ENCODE assay signal across 33 cellular contexts in genomic region chr1:182431278-182431677, GRCh38. TPM values are rescaled to one million over a fixed set of nuclear protein-coding genes. Genes with fewer than 3 reads are reported as not detected.
"Had no signal": no experiment of that assay in that cellular context is flagged by ENCODE, and none has a peak within 500 bp of the region (broad histone marks: within the 10 kb centered on the region; RNA-seq: fewer than 3 reads in every experiment).

No MANE protein-coding gene starts in this region.

- H3K4me1 ChIP-seq: colonic mucosa, parathyroid adenoma, psoas muscle, sigmoid colon, thyroid gland, upper lobe of left lung, vagina had no signal

- DNase-seq: activated CD4-positive, CD25-positive, alpha-beta regulatory T cell treated with anti-CD3 and anti-CD28 coated beads, Interleukin-2, amount 50 U/mL, for 72 hours; activated naive CD4-positive, alpha-beta T cell treated with anti-CD3 and anti-CD28 coated beads, Interleukin-2, amount 50 U/mL, for 16 hours; activated T-cell treated with anti-CD3 and anti-CD28 coated beads, Interleukin-2, amount 50 U/mL, for 4 hours; anterior cingulate cortex; cerebellar nuclear complex; colonic mucosa; effector CD8-positive, alpha-beta T cell; foreskin fibroblast; head of caudate nucleus; hippocampal formation; kidney; left colon; occipital lobe; psoas muscle; sigmoid colon; thyroid gland had no signal

- H3K27me3 ChIP-seq: colonic mucosa, sigmoid colon, thyroid gland, upper lobe of left lung, vagina had no signal

- H3K4me1 Mint-ChIP-seq: neural crest cell had no signal

- H3K36me3 Mint-ChIP-seq: activated CD4-positive, alpha-beta memory T cell treated with anti-CD3 and anti-CD28 coated beads for 36 hours; immature natural killer cell; memory B cell; naive thymus-derived CD8-positive, alpha-beta T cell; stimulated activated memory B cell treated with anti-CD40 and anti-IgM and Interleukin-4, amounts not matched to agents 10 μg/mL and 1 μg/mL and 100 μg/mL, for 72 hours had no signal

- H3K4me3 ChIP-seq: colonic mucosa, psoas muscle, sigmoid colon, thyroid gland, upper lobe of left lung, vagina had no signal

- H3K9me3 ChIP-seq: colonic mucosa, psoas muscle, sigmoid colon, thyroid gland, upper lobe of left lung, vagina had no signal

- H3K4me3 Mint-ChIP-seq: activated CD4-positive, alpha-beta memory T cell treated with anti-CD3 and anti-CD28 coated beads for 36 hours; activated T-cell treated with anti-CD3 and anti-CD28 coated beads, Interleukin-2, amount 50 U/mL, for 4 hours; memory B cell; naive thymus-derived CD8-positive, alpha-beta T cell; neural crest cell; stimulated activated memory B cell treated with anti-CD40 and anti-IgM and Interleukin-4, amounts not matched to agents 10 μg/mL and 1 μg/mL and 100 μg/mL, for 72 hours had no signal

- H3K27ac Mint-ChIP-seq: activated CD4-positive, alpha-beta memory T cell treated with anti-CD3 and anti-CD28 coated beads for 36 hours; activated CD4-positive, alpha-beta T cell treated with anti-CD3 and anti-CD28 coated beads, Interleukin-2, amount 10 ng/mL, durations not matched to agents 24 days and 14 days had no signal

- H3K36me3 ChIP-seq: colonic mucosa, sigmoid colon, thyroid gland, upper lobe of left lung, vagina had no signal

- H3K27me3 Mint-ChIP-seq: activated CD4-positive, alpha-beta memory T cell treated with anti-CD3 and anti-CD28 coated beads for 36 hours; activated T-helper 17 cell treated with anti-CD3 and anti-CD28 coated beads, Interleukin-2, amount 50 U/mL, for 72 hours; memory B cell; stimulated activated memory B cell treated with anti-CD40 and anti-IgM and Interleukin-4, amounts not matched to agents 10 μg/mL and 1 μg/mL and 100 μg/mL, for 72 hours; stimulated activated naive CD8-positive, alpha-beta T cell treated with anti-CD3 and anti-CD28 coated beads, Interleukin-15, amount 100 ng/mL, for 72 hours had no signal

- H3K79me2 ChIP-seq: parathyroid adenoma had no signal

- ATAC-seq: left colon; psoas muscle; stimulated activated memory B cell treated with anti-CD40 and anti-IgM and Interleukin-4, amounts not matched to agents 10 μg/mL and 1 μg/mL and 100 μg/mL, for 72 hours had no signal

- H3K9ac ChIP-seq: parathyroid adenoma had no signal

- H3K27ac ChIP-seq: colonic mucosa, parathyroid adenoma, psoas muscle, sigmoid colon, thyroid gland, upper lobe of left lung, vagina, VCaP had no signal

- H3K9me3 Mint-ChIP-seq: activated CD4-positive, alpha-beta memory T cell treated with anti-CD3 and anti-CD28 coated beads for 36 hours; activated CD4-positive, alpha-beta T cell treated with anti-CD3 and anti-CD28 coated beads, Interleukin-2, amount 10 ng/mL, durations not matched to agents 24 days and 14 days; activated T-cell treated with anti-CD3 and anti-CD28 coated beads, Interleukin-2, amount 50 U/mL, for 4 hours; activated T-helper 17 cell treated with anti-CD3 and anti-CD28 coated beads, Interleukin-2, amount 50 U/mL, for 72 hours; immature natural killer cell; memory B cell; naive thymus-derived CD8-positive, alpha-beta T cell; neural crest cell; stimulated activated memory B cell treated with anti-CD40 and anti-IgM and Interleukin-4, amounts not matched to agents 10 μg/mL and 1 μg/mL and 100 μg/mL, for 72 hours; stimulated activated naive CD8-positive, alpha-beta T cell treated with anti-CD3 and anti-CD28 coated beads, Interleukin-15, amount 100 ng/mL, for 72 hours had no signal

RNA-seq across cellular contexts. Expression of gene RGSL1, which starts 18.7 kb away (rescaled TPM):
- total RNA-seq: activated CD4-positive, alpha-beta memory T cell treated with anti-CD3 and anti-CD28 coated beads for 36 hours; activated CD4-positive, alpha-beta T cell treated with anti-CD3 and anti-CD28 coated beads, Interleukin-2, amount 10 ng/mL, durations not matched to agents 24 days and 14 days; activated T-cell treated with anti-CD3 and anti-CD28 coated beads, Interleukin-2, amount 50 U/mL, for 4 hours; activated T-helper 17 cell treated with anti-CD3 and anti-CD28 coated beads, Interleukin-2, amount 50 U/mL, for 72 hours; colonic mucosa; dermis microvascular lymphatic vessel endothelial cell; kidney; left colon; naive thymus-derived CD8-positive, alpha-beta T cell; neural crest cell; occipital lobe; psoas muscle; sigmoid colon; upper lobe of left lung; vagina had no signal
- polyA plus RNA-seq: adipose tissue; immature natural killer cell; naive thymus-derived CD8-positive, alpha-beta T cell; psoas muscle; sigmoid colon; small intestine had no signal

RNA-seq across cellular contexts. Expression of gene TEDDM1, which starts 30.8 kb away (rescaled TPM):
- total RNA-seq: activated CD4-positive, alpha-beta memory T cell treated with anti-CD3 and anti-CD28 coated beads for 36 hours; activated CD4-positive, alpha-beta T cell treated with anti-CD3 and anti-CD28 coated beads, Interleukin-2, amount 10 ng/mL, durations not matched to agents 24 days and 14 days; activated T-cell treated with anti-CD3 and anti-CD28 coated beads, Interleukin-2, amount 50 U/mL, for 4 hours; activated T-helper 17 cell treated with anti-CD3 and anti-CD28 coated beads, Interleukin-2, amount 50 U/mL, for 72 hours; colonic mucosa; dermis microvascular lymphatic vessel endothelial cell; kidney; left colon; liver; naive thymus-derived CD8-positive, alpha-beta T cell; neural crest cell; occipital lobe; psoas muscle; sigmoid colon; thyroid gland; upper lobe of left lung; vagina had no signal
- polyA plus RNA-seq: adipose tissue; naive thymus-derived CD8-positive, alpha-beta T cell; psoas muscle; sigmoid colon; small intestine had no signal
